24 cellular contexts compared by ENCODE assay signal in the genomic region with DNA sequence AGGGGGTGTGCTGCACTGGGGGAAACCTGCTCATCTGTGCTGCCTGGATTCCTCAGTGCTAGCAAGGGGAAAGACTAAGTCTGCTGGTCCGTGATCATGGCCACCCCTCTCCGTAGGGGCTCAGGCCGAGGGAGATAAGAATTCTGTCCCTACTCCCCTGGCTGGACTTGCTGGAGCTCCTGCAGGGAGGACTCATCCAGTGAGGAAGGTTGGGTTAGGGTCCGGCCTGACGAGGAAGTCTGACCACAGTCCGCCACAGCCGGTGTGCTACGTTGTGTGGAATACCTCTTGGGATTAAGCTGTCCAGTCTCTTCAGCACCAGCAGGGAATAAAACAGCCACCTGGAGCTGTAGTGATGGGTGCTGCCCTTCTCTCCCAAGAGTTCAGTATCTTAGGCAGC.
"Had no signal": no experiment of that assay in that cellular context is flagged by ENCODE, and none has a peak within 500 bp of the region (broad histone marks: within the 10 kb centered on the region; RNA-seq: fewer than 3 reads in every experiment).

No MANE protein-coding gene starts in this region.

- H3K27me3 ChIP-seq: esophagus muscularis mucosa, gastrocnemius medialis, heart right ventricle, neutrophil, ovary, right lobe of liver, suprapubic skin, thyroid gland, upper lobe of left lung, vagina had no signal

- H3K27ac ChIP-seq: epithelial cell of prostate, esophagus muscularis mucosa, gastrocnemius medialis, heart right ventricle, neutrophil, ovary, right lobe of liver, suprapubic skin, thyroid gland, upper lobe of left lung, vagina had no signal

- FAIRE-seq: colon, islet of Langerhans had no signal

- H3K9me3 ChIP-seq: gastrocnemius medialis, neutrophil, ovary, thyroid gland, upper lobe of left lung, vagina had no signal

- DNase-seq: effector memory CD8-positive, alpha-beta T cell; gastrocnemius medialis; heart right ventricle; hypothalamus; mesenchymal stem cell; naive B cell; nephron progenitor cell; ovary; right lobe of liver; stimulated activated CD4-positive, alpha-beta T cell treated with anti-CD3 and anti-CD28 coated beads, Interleukin-4, amount 100 ng/mL, for 1 hour; stimulated activated CD8-positive, alpha-beta memory T cell treated with anti-CD3 and anti-CD28 coated beads, Interleukin-4, amount 100 ng/mL, for 48 hours; stimulated activated naive CD8-positive, alpha-beta T cell treated with anti-CD3 and anti-CD28 coated beads, Interleukin-15, Interleukin-2, amounts not matched to agents 100 U/mL and 50 U/mL, for 24 hours; thyroid gland had no signal

- H3K36me3 ChIP-seq: esophagus muscularis mucosa, gastrocnemius medialis, heart right ventricle, neutrophil, ovary, right lobe of liver, suprapubic skin, thyroid gland, upper lobe of left lung, vagina had no signal

- ATAC-seq: effector memory CD8-positive, alpha-beta T cell; gastrocnemius medialis; heart right ventricle; left lobe of liver; stimulated activated effector memory CD8-positive, alpha-beta T cell treated with anti-CD3 and anti-CD28 coated beads, Interleukin-12 subunit alpha, Interleukin-12 subunit beta, amount 100 ng/mL, for 72 hours; stimulated activated naive CD8-positive, alpha-beta T cell treated with anti-CD3 and anti-CD28 coated beads, Interleukin-15, Interleukin-2, amounts not matched to agents 100 U/mL and 50 U/mL, for 24 hours had no signal

- H3K4me3 ChIP-seq: esophagus muscularis mucosa, gastrocnemius medialis, heart right ventricle, lung, ovary, right lobe of liver, suprapubic skin, thyroid gland, upper lobe of left lung, vagina had no signal

- H3K4me1 ChIP-seq: esophagus muscularis mucosa, gastrocnemius medialis, heart right ventricle, right lobe of liver, suprapubic skin, thyroid gland, upper lobe of left lung, vagina had no signal
